In genomic region chr18:70205421-70206397, GRCh38 we compare ENCODE assay signal across 8 cellular contexts.
DNase-seq lines count a peak whose midpoint lies in the region; ATAC-seq and TF ChIP-seq lines count a peak whose summit lies in the region.

RTTN (minus strand) TSS chr18:70205687; CDS start chr18:70205658, 29 bp downstream.

- peak; percentile 96 for ATAC-seq in GM19035 (IDR thresholded peaks at IDR 0.05; ENCODE audit: unreplicated experiment)
- ATAC-seq in HG03354 (IDR thresholded peaks at IDR 0.05; ENCODE audit: poor library complexity, severe bottlenecking, unreplicated experiment) = peak; percentile 95
- ATAC-seq in activated CD4-positive, CD25-positive, alpha-beta regulatory T cell treated with anti-CD3 and anti-CD28 coated beads, Interleukin-2, amount 50 U/mL, for 24 hours = peak; percentile 94 to 96

- TF ChIP-seq CTCF in AG09309 (IDR thresholded peaks at IDR 0.05; ENCODE audit: control insufficient read depth, insufficient read depth, low read depth, low read length, missing control alignments) = no peak

- peak within 1 kb of the TSS; percentile 86 for H3K4me3 ChIP-seq in AG09309 (ENCODE audit: control insufficient read depth, low read depth, low read length)

- DNase-seq in AG09309 (ENCODE audit: low read depth) = peak; percentile 78
- peak; percentile 90 for DNase-seq in NCI-H446 treated with DMSO at 0.1 percent for 48 hours (lab: John Stamatoyannopoulos, UW)
- peak; percentile 94 for DNase-seq in cerebellar cortex (ENCODE audit: low spot score)
- peak; percentile 97 for DNase-seq in islet precursor cell
- peak; percentile 85 to 91 (median 88) for DNase-seq in stimulated activated CD4-positive, alpha-beta T cell treated with anti-CD3 and anti-CD28 coated beads, Interleukin-12 subunit alpha, Interleukin-12 subunit beta, amount 100 ng/mL, for 48 hours (ENCODE audit: low read depth in 2 of 3, low spot score in 1 of 3)

Comparison
In these comparisons a context has a peak if more than half of its experiments do, and no peak if none do; other contexts are left out.
1. Peak in every context shown above with its lines: DNase-seq, ATAC-seq and H3K4me3 ChIP-seq.